In genomic region chr12:104669851-104670337, GRCh38 we compare ENCODE assay signal across 8 cellular contexts.
A peak's percentile ranks its signal among the peaks of the same experiment; 100 is the strongest.
DNase-seq lines count a peak whose midpoint lies in the region; ATAC-seq and TF ChIP-seq lines count a peak whose summit lies in the region.
"Had no signal": no experiment of that assay in that cellular context is flagged by ENCODE, and none has a peak within 500 bp of the region (broad histone marks: within the 10 kb centered on the region; RNA-seq: fewer than 3 reads in every experiment).

No MANE protein-coding gene starts in this region.

- H3K27ac ChIP-seq in WERI-Rb-1 (no peak overlapping the region), right atrium auricular region (peak overlapping the region; percentile 84 to 90)
- H3K27ac ChIP-seq: parathyroid adenoma had no signal

- ATAC-seq in GM19395 (IDR thresholded peaks at IDR 0.05; ENCODE audit: unreplicated experiment) (peak; percentile 64), HG03159 (IDR thresholded peaks at IDR 0.05; ENCODE audit: unreplicated experiment) (peak; percentile 68)

- no peak overlapping the region for H3K4me3 Mint-ChIP-seq in chondrocyte (ENCODE audit: unreplicated experiment)

- TF ChIP-seq CTCF in WERI-Rb-1 (IDR thresholded peaks at IDR 0.05; ENCODE audit: low read depth, low read length), result 0 out of 2 replicates have a peak, but pooled peaks have one; percentile 1
- no peak for TF ChIP-seq CTCF in right atrium auricular region (IDR thresholded peaks at IDR 0.05)
- no peak for TF ChIP-seq CTCF in chondrocyte (IDR thresholded peaks at IDR 0.05)

- peaks cover 53% of the 10 kb centered on the region for H3K4me1 Mint-ChIP-seq in chondrocyte (ENCODE audit: low read depth)

- DNase-seq in WERI-Rb-1 (no peak), right atrium auricular region (ENCODE audit: low spot score) (no peak), DMS79 treated with DMSO at 0.1 percent for 48 hours (lab: John Stamatoyannopoulos, UW) (no peak), EL (no peak), chondrocyte (ENCODE audit: low spot score) (no peak)

- H3K27me3 ChIP-seq in WERI-Rb-1 (ENCODE audit: insufficient read depth, low read depth, severe bottlenecking), result no peaks in the 10 kb centered on the region
- no peaks in the 10 kb centered on the region for H3K27me3 ChIP-seq in right atrium auricular region

- H3K9me3 ChIP-seq in WERI-Rb-1 (ENCODE audit: severe bottlenecking), result no peaks in the 10 kb centered on the region
- H3K9me3 ChIP-seq in right atrium auricular region, result no peaks in the 10 kb centered on the region

- no peak overlapping the region for H3K4me3 ChIP-seq in WERI-Rb-1 (ENCODE audit: low read depth, low read length)
- no peak overlapping the region for H3K4me3 ChIP-seq in right atrium auricular region

- no peaks in the 10 kb centered on the region for H3K9me3 Mint-ChIP-seq in chondrocyte (ENCODE audit: low read depth)

- H3K36me3 Mint-ChIP-seq in chondrocyte (ENCODE audit: low read depth), result no peaks in the 10 kb centered on the region

- H3K36me3 ChIP-seq in WERI-Rb-1, result no peaks in the 10 kb centered on the region
- H3K36me3 ChIP-seq in right atrium auricular region, result no peaks in the 10 kb centered on the region

- H3K27me3 Mint-ChIP-seq in chondrocyte (ENCODE audit: low read depth), result no peaks in the 10 kb centered on the region

- H3K4me1 ChIP-seq in right atrium auricular region, result peaks cover 0 to 77% of the 10 kb centered on the region in 2 donors

- H3K27ac Mint-ChIP-seq in chondrocyte (ENCODE audit: unreplicated experiment), result no peak overlapping the region
